12 cellular contexts compared by ENCODE assay signal in genomic region chr10:124738441-124738840, GRCh38. TPM values are rescaled to one million over a fixed set of nuclear protein-coding genes. Genes with fewer than 3 reads are reported as not detected.
A peak's percentile ranks its signal among the peaks of the same experiment; 100 is the strongest.
DNase-seq lines count a peak whose midpoint lies in the region; ATAC-seq and TF ChIP-seq lines count a peak whose summit lies in the region.
"Had no signal": no experiment of that assay in that cellular context is flagged by ENCODE, and none has a peak within 500 bp of the region (broad histone marks: within the 10 kb centered on the region; RNA-seq: fewer than 3 reads in every experiment).

No MANE protein-coding gene starts in this region.

- H3K27me3 Mint-ChIP-seq in activated T-cell treated with anti-CD3 and anti-CD28 coated beads, Interleukin-2, amount 50 U/mL, for 72 hours (ENCODE audit: low read depth) = peaks cover 21% of the 10 kb centered on the region

- peaks cover 96% of the 10 kb centered on the region for H3K4me1 Mint-ChIP-seq in activated T-cell treated with anti-CD3 and anti-CD28 coated beads, Interleukin-2, amount 50 U/mL, for 72 hours (ENCODE audit: low read depth)

- H3K9me3 ChIP-seq in muscle layer of duodenum (ENCODE audit: control insufficient read depth in 1 of 2, low read length in 2 of 2) (no peaks in the 10 kb centered on the region), tibial nerve (no peaks in the 10 kb centered on the region)

- H3K27ac ChIP-seq in angular gyrus (ENCODE audit: low read depth, low read length) (peak overlapping the region; percentile 42), muscle layer of duodenum (ENCODE audit: low read length) (peak overlapping the region; percentile 72), tibial nerve (peak overlapping the region; percentile 83 to 98 (median 95))
- H3K27ac ChIP-seq: cardiac muscle cell had no signal

- peak overlapping the region; percentile 34 for H3K27ac Mint-ChIP-seq in activated T-cell treated with anti-CD3 and anti-CD28 coated beads, Interleukin-2, amount 50 U/mL, for 72 hours

- H3K9me3 Mint-ChIP-seq in activated T-cell treated with anti-CD3 and anti-CD28 coated beads, Interleukin-2, amount 50 U/mL, for 72 hours = no peaks in the 10 kb centered on the region

- no peaks in the 10 kb centered on the region for H3K27me3 ChIP-seq in muscle layer of duodenum (ENCODE audit: low read depth, low read length)
- no peaks in the 10 kb centered on the region for H3K27me3 ChIP-seq in tibial nerve
- H3K27me3 ChIP-seq: cardiac muscle cell had no signal

- no peak overlapping the region for H3K4me3 ChIP-seq in muscle layer of duodenum (ENCODE audit: low read depth in 1 of 2, low read length in 2 of 2)
- no peak overlapping the region for H3K4me3 ChIP-seq in tibial nerve
- no peak overlapping the region for H3K4me3 ChIP-seq in foreskin fibroblast (ENCODE audit: low read depth in 1 of 2, low read length in 2 of 2)
- H3K4me3 ChIP-seq: cardiac muscle cell had no signal

- peak overlapping the region in 1 of 2 donors; percentile 99 for H3K4me3 Mint-ChIP-seq in activated T-cell treated with anti-CD3 and anti-CD28 coated beads, Interleukin-2, amount 50 U/mL, for 72 hours

- no peak for DNase-seq in activated T-cell treated with anti-CD3 and anti-CD28 coated beads, Interleukin-2, amount 50 U/mL, for 72 hours
- no peak for DNase-seq in activated T-cell treated with anti-CD3 and anti-CD28 coated beads, Interleukin-2, amount 50 U/mL, for 1 hour
- peak in 1 of 2 donors; percentile 5 for DNase-seq in tibial nerve (ENCODE audit: low spot score in 2 of 2)
- DNase-seq in foreskin fibroblast = no peak
- no peak for DNase-seq in Kasumi-1 (lab: John Stamatoyannopoulos, UW)
- no peak for DNase-seq in GDM1 (lab: John Stamatoyannopoulos, UW)
- DNase-seq: activated T-cell treated with anti-CD3 and anti-CD28 coated beads for 4 hours; SHP77; stimulated activated CD4-positive, alpha-beta T cell treated with anti-CD3 and anti-CD28 coated beads, Interleukin-1b, Interleukin-23, amount 100 ng/mL, for 48 hours had no signal

- H3K36me3 Mint-ChIP-seq in activated T-cell treated with anti-CD3 and anti-CD28 coated beads, Interleukin-2, amount 50 U/mL, for 72 hours (ENCODE audit: insufficient read depth in 2 of 2) = peaks cover 2 to 3% of the 10 kb centered on the region in 2 donors

- TF ChIP-seq CTCF in tibial nerve (IDR thresholded peaks at IDR 0.05) (no peak), foreskin fibroblast (IDR thresholded peaks at IDR 0.05; ENCODE audit: low read depth, low read length) (no peak)

- ATAC-seq in activated T-cell treated with anti-CD3 and anti-CD28 coated beads, Interleukin-2, amount 50 U/mL, for 72 hours (replicated peaks in 1 of 2) = no peak

- WGBS in tibial nerve, 2 donors = 46 to 66% methylated on average over 6 of the region's 6 CpGs

- H3K4me1 ChIP-seq in muscle layer of duodenum (ENCODE audit: control insufficient read depth in 1 of 2, insufficient read depth in 2 of 2, low read length in 2 of 2) = peaks cover 74 to 94% of the 10 kb centered on the region in 2 donors
- H3K4me1 ChIP-seq in tibial nerve = peaks cover 3 to 89% (median 86%) of the 10 kb centered on the region in 4 donors

- TF ChIP-seq EP300 in tibial nerve (IDR thresholded peaks at IDR 0.05) = no peak

- TF ChIP-seq POLR2A in tibial nerve (IDR thresholded peaks at IDR 0.05) = no peak

- H3K36me3 ChIP-seq in muscle layer of duodenum (ENCODE audit: control insufficient read depth in 1 of 2, insufficient read depth in 2 of 2, low read length in 2 of 2) = no peaks in the 10 kb centered on the region
- H3K36me3 ChIP-seq in tibial nerve = no peaks in the 10 kb centered on the region
- H3K36me3 ChIP-seq: cardiac muscle cell had no signal

RNA-seq across cellular contexts. Expression of gene FAM53B, which starts 5.7 kb away (rescaled TPM):
- total RNA-seq in activated T-cell treated with anti-CD3 and anti-CD28 coated beads, Interleukin-2, amount 50 U/mL, for 72 hours = 10 to 100 TPM; 30.0 to 37.7 TPM
- total RNA-seq in tibial nerve = 10 to 100 TPM; 60.8 to 84.8 (median 78.8) TPM

RNA-seq across cellular contexts. Expression of gene EEF1AKMT2, which starts 53.2 kb away (rescaled TPM):
- 10 to 100 TPM; 25.4 to 29.4 TPM for total RNA-seq in activated T-cell treated with anti-CD3 and anti-CD28 coated beads, Interleukin-2, amount 50 U/mL, for 72 hours
- 10 to 100 TPM; 10.0 to 18.4 (median 13.2) TPM for total RNA-seq in tibial nerve

Comparison
In these comparisons a context has a peak if more than half of its experiments do, and no peak if none do; other contexts are left out.
1. H3K27ac ChIP-seq: peak in every context shown above with its lines; median percentile 95 in tibial nerve; 72 in muscle layer of duodenum; 42 in angular gyrus.